21 cellular contexts compared by ENCODE assay signal in the genomic region with DNA sequence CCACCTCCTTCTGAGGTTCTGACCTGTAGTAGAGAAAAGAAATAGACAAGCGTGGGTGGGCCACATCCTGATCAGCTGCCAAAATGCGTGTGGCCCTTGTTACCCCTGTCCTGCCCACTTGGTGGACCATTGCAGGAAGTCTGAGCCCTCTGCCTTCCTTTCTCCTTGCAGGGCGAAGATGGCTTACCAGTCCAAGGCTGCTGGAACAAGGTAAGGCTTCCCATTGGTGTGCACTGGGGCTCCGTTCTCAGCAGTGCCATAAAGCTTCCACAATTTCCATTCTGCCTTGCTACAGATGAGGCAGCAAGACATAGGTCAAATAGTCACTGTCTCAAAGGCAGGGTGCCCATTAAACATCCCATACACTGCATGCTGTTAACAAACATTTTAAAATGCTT.
"Had no signal": no experiment of that assay in that cellular context is flagged by ENCODE, and none has a peak within 500 bp of the region (broad histone marks: within the 10 kb centered on the region; RNA-seq: fewer than 3 reads in every experiment).

No MANE protein-coding gene starts in this region.

- H3K4me3 Mint-ChIP-seq: effector memory CD8-positive, alpha-beta T cell; naive thymus-derived CD4-positive, alpha-beta T cell; type B pancreatic cell had no signal

- H3K4me1 ChIP-seq: gastrocnemius medialis, parathyroid adenoma, prostate gland, right atrium auricular region, testis, tibial artery had no signal

- H3K36me3 ChIP-seq: gastrocnemius medialis, prostate gland, right atrium auricular region had no signal

- H3K36me3 Mint-ChIP-seq: naive thymus-derived CD4-positive, alpha-beta T cell; type B pancreatic cell had no signal

- DNase-seq: cortex of kidney; effector memory CD8-positive, alpha-beta T cell; foreskin fibroblast; gastrocnemius medialis; kidney; mesenchymal stem cell; midbrain; naive thymus-derived CD4-positive, alpha-beta T cell; stimulated activated CD4-positive, alpha-beta T cell treated with anti-CD3 and anti-CD28 coated beads, Interleukin-12 subunit alpha, Interleukin-12 subunit beta, amount 100 ng/mL, for 4 hours; stimulated activated CD4-positive, alpha-beta T cell treated with anti-CD3 and anti-CD28 coated beads, Interleukin-1b, Interleukin-23, amount 100 ng/mL, for 48 hours; stimulated activated CD4-positive, alpha-beta T cell treated with anti-CD3 and anti-CD28 coated beads, Interleukin-4, amount 100 ng/mL, for 1 hour; stimulated activated CD8-positive, alpha-beta memory T cell treated with anti-CD3 and anti-CD28 coated beads, Interleukin-4, amount 100 ng/mL, for 48 hours; stimulated activated naive CD8-positive, alpha-beta T cell treated with anti-CD3 and anti-CD28 coated beads, Interleukin-15, Interleukin-2, amounts not matched to agents 100 U/mL and 50 U/mL, for 24 hours; substantia nigra; testis; tibial artery had no signal

- H3K9me3 Mint-ChIP-seq: effector memory CD8-positive, alpha-beta T cell; naive thymus-derived CD4-positive, alpha-beta T cell; type B pancreatic cell had no signal

- ATAC-seq: effector memory CD8-positive, alpha-beta T cell; gastrocnemius medialis; naive thymus-derived CD4-positive, alpha-beta T cell; stimulated activated naive CD8-positive, alpha-beta T cell treated with anti-CD3 and anti-CD28 coated beads, Interleukin-15, Interleukin-2, amounts not matched to agents 100 U/mL and 50 U/mL, for 24 hours had no signal

- H3K27ac ChIP-seq: gastrocnemius medialis, parathyroid adenoma, prostate gland, right atrium auricular region, testis, tibial artery had no signal

- H3K9ac ChIP-seq: parathyroid adenoma had no signal

- H3K4me3 ChIP-seq: gastrocnemius medialis, prostate gland, right atrium auricular region, smooth muscle cell, testis, tibial artery had no signal

- H3K4me2 ChIP-seq: smooth muscle cell had no signal

- H3K9me3 ChIP-seq: gastrocnemius medialis, prostate gland, right atrium auricular region, testis, tibial artery had no signal

- H2AFZ ChIP-seq: parathyroid adenoma had no signal

- H3K27me3 ChIP-seq: gastrocnemius medialis, right atrium auricular region, testis, tibial artery had no signal

- H3K79me2 ChIP-seq: parathyroid adenoma had no signal

- H3K27ac Mint-ChIP-seq: effector memory CD8-positive, alpha-beta T cell; naive thymus-derived CD4-positive, alpha-beta T cell; type B pancreatic cell had no signal
